In the genomic region with DNA sequence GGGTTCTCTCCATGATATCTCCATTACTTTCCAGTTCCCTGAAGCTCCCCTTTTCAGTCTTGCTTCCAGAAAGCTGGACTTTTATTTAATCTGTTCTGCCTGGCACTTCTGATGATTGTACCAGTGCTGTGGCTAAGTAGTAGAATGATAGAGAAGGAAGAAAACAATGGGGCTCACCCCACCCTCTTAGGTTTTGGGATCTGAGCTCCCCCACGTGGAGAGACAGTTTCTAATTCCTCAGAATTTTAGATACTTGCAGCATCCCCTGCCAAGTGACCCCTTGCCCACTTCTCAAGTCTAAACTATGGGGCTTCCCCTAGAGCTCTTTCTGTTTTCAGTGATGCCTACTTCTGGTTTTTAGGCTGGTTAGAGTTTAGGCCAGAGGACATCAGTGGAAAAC, we compare ENCODE assay signal across 19 cellular contexts.
DNase-seq lines count a peak whose midpoint lies in the region; ATAC-seq, FAIRE-seq and TF ChIP-seq lines count a peak whose summit lies in the region.
"Had no signal": no experiment of that assay in that cellular context is flagged by ENCODE, and none has a peak within 500 bp of the region (broad histone marks: within the 10 kb centered on the region; RNA-seq: fewer than 3 reads in every experiment).

No MANE protein-coding gene starts in this region.

- FAIRE-seq in A549 (lab: Jason Lieb, UNC), result no peak
- FAIRE-seq: colon, small intestine had no signal

- H3K36me3 ChIP-seq in GM23338 (ENCODE audit: insufficient read depth) (no peaks in the 10 kb centered on the region), hepatocyte (replicated peaks; ENCODE audit: insufficient read depth, low read depth) (no peaks in the 10 kb centered on the region)
- H3K36me3 ChIP-seq: ovary, stomach had no signal

- H3K9me3 ChIP-seq in A549 (no peaks in the 10 kb centered on the region), hepatocyte (ENCODE audit: low read depth) (no peaks in the 10 kb centered on the region)
- H3K9me3 ChIP-seq: ovary, stomach had no signal

- H3K27ac ChIP-seq in A549, result peak overlapping the region in 1 of 2 experiments; percentile 32; a peak in 1 of 6 replicates
- no peak overlapping the region for H3K27ac ChIP-seq in GM23338 (ENCODE audit: low read depth)
- no peak overlapping the region for H3K27ac ChIP-seq in VCaP
- no peak overlapping the region for H3K27ac ChIP-seq in hepatocyte
- no peak overlapping the region for H3K27ac ChIP-seq in caudate nucleus (ENCODE audit: low read depth, low read length)
- H3K27ac ChIP-seq: ovary, stomach had no signal

- peaks cover 1% of the 10 kb centered on the region for H3K27me3 Mint-ChIP-seq in GM23338 (ENCODE audit: insufficient read depth, low read depth, poor library complexity)
- H3K27me3 Mint-ChIP-seq: activated naive CD8-positive, alpha-beta T cell had no signal

- H3F3A ChIP-seq in GM23338 (replicated peaks; ENCODE audit: low read depth), result no peaks in the 10 kb centered on the region

- H3K9me2 ChIP-seq in GM23338 (ENCODE audit: insufficient read depth) (no peaks in the 10 kb centered on the region), hepatocyte (replicated peaks; ENCODE audit: insufficient read depth) (no peaks in the 10 kb centered on the region)

- H3K4me1 ChIP-seq in A549 (0 out of 3 replicates have a peak, but pooled peaks cover 6% of the 10 kb centered on the region), GM23338 (ENCODE audit: insufficient read depth) (no peaks in the 10 kb centered on the region), hepatocyte (ENCODE audit: insufficient read depth) (peaks cover 11% of the 10 kb centered on the region)

- TF ChIP-seq CTCF in A549 (IDR thresholded peaks at IDR 0.05), result peak; percentile 38
- peak; percentile 43 to 60 for TF ChIP-seq CTCF in GM23338 (conservative IDR thresholded peaks at IDR 0.05; ENCODE audit: low read depth in 2 of 2)
- TF ChIP-seq CTCF in VCaP (conservative IDR thresholded peaks at IDR 0.05), result 0 out of 2 replicates have a peak, but pooled peaks have one; percentile 18
- TF ChIP-seq CTCF in hepatocyte (IDR thresholded peaks at IDR 0.05; ENCODE audit: poor library complexity), result peak; percentile 23

- H2AFZ ChIP-seq in GM23338, result peak overlapping the region; percentile 54; the same call in 1 of the 2 replicates
- no peak overlapping the region for H2AFZ ChIP-seq in hepatocyte

- H3K4me2 ChIP-seq in A549, result no peak overlapping the region
- H3K4me2 ChIP-seq in GM23338, result no peak overlapping the region
- no peak overlapping the region for H3K4me2 ChIP-seq in hepatocyte

- no peaks in the 10 kb centered on the region for H3K79me2 ChIP-seq in GM23338 (replicated peaks; ENCODE audit: insufficient read depth)
- H3K79me2 ChIP-seq in hepatocyte, result no peaks in the 10 kb centered on the region

- DNase-seq in A549 (ENCODE audit: low read depth in 1 of 2, low spot score in 1 of 2) (peak in 1 of 2 experiments; percentile 9), GM23338 (ENCODE audit: low spot score) (peak; percentile 45), hepatocyte (ENCODE audit: low spot score) (no peak), caudate nucleus (lab: John Stamatoyannopoulos, UW) (no peak), cerebellum (ENCODE audit: low spot score) (no peak), Right ventricle myocardium inferior (ENCODE audit: missing footprints) (no peak), NCI-H524 treated with DMSO at 0.1 percent for 48 hours (lab: John Stamatoyannopoulos, UW) (no peak)
- DNase-seq: DMS153, immature natural killer cell, midbrain, NCI-H1048, NCI-H226, ovary, small intestine, stomach had no signal

- no peak for TF ChIP-seq EP300 in A549 (IDR thresholded peaks at IDR 0.05)

- H4K20me1 ChIP-seq in GM23338 (replicated peaks; ENCODE audit: insufficient read depth) (no peaks in the 10 kb centered on the region), hepatocyte (ENCODE audit: insufficient read depth, poor library complexity, severe bottlenecking) (no peaks in the 10 kb centered on the region)

- H3K4me3 ChIP-seq in A549 (no peak overlapping the region), GM23338 (no peak overlapping the region), hepatocyte (no peak overlapping the region)
- H3K4me3 ChIP-seq: ovary, stomach had no signal

- POLR2A ChIA-PET in A549 (lab: Yijun Ruan, JAX), result no interaction called here

- H3K27me3 ChIP-seq in GM23338 (ENCODE audit: insufficient read depth), result no peaks in the 10 kb centered on the region
- no peaks in the 10 kb centered on the region for H3K27me3 ChIP-seq in hepatocyte
- H3K27me3 ChIP-seq: ovary, stomach had no signal

- H3K4me1 Mint-ChIP-seq in GM23338, result peaks cover 4% of the 10 kb centered on the region; the same call in 2 of the 3 replicates
- H3K4me1 Mint-ChIP-seq: immature natural killer cell had no signal

- intact Hi-C loops in Right ventricle myocardium inferior (cut with DNase I), result loop anchor here (10.0 kb wide), 2 partner anchors 655 to 1055 kb away; no protein-coding TSS in a partner anchor

- no peaks in the 10 kb centered on the region for H3K36me3 Mint-ChIP-seq in GM23338 (ENCODE audit: low read depth)
- H3K36me3 Mint-ChIP-seq: activated naive CD8-positive, alpha-beta T cell; immature natural killer cell had no signal

- CTCF ChIA-PET in A549 (lab: Yijun Ruan, JAX), result interaction anchor here (0.6 to 4.2 kb wide), 4 partner anchors 156 to 525 kb away, joined by 3 to 15 read pairs (median 6); no protein-coding TSS in a partner anchor

- TF ChIP-seq RAD21 in A549 (conservative IDR thresholded peaks at IDR 0.05 in 1 of 2, IDR thresholded peaks at IDR 0.05 in 1 of 2), result peak; percentile 61 to 70; a peak in 4 of 5 replicates

- no peaks in the 10 kb centered on the region; the same call in 2 of the 3 replicates for H3K9me3 Mint-ChIP-seq in GM23338

- ATAC-seq in A549, result peak in 1 of 2 experiments; percentile 57; a peak in 2 of 6 replicates
- ATAC-seq in GM23338, result peak; percentile 43; the same call in 2 of the 3 replicates
- no peak for ATAC-seq in Right ventricle myocardium inferior
- ATAC-seq: esophagus mucosa had no signal

- 0% methylated on average over 1 of the region's 1 CpG for WGBS in A549 (ENCODE audit: missing lambda C conversion rate)
- 18% methylated on average over 1 of the region's 1 CpG for WGBS in hepatocyte (ENCODE audit: low lambda C conversion rate, missing lambda C conversion rate)

- no peak overlapping the region for H3K4me3 Mint-ChIP-seq in GM23338
- H3K4me3 Mint-ChIP-seq: activated naive CD8-positive, alpha-beta T cell; immature natural killer cell had no signal

- no peak for TF ChIP-seq POLR2A in A549 (IDR thresholded peaks at IDR 0.05; ENCODE audit: low read length)

- H3K27ac Mint-ChIP-seq in GM23338, result no peak overlapping the region
- H3K27ac Mint-ChIP-seq: activated naive CD8-positive, alpha-beta T cell; immature natural killer cell had no signal

TF ChIP-seq in A549, 52 proteins besides CTCF, POLR2A, EP300 and RAD21:
- TF ChIP-seq SMC3 (IDR thresholded peaks at IDR 0.05), result peak; percentile 68
- TF ChIP-seq, protein P1, sequence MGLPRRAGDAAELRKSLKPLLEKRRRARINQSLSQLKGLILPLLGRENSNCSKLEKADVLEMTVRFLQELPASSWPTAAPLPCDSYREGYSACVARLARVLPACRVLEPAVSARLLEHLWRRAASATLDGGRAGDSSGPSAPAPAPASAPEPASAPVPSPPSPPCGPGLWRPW (IDR thresholded peaks at IDR 0.05), result no peak
- no peak for TF ChIP-seq HDAC2 (IDR thresholded peaks at IDR 0.05)

TF ChIP-seq in GM23338, 12 proteins besides CTCF, POLR2A, EP300 and RAD21 (continues in another document):
- TF ChIP-seq ZNF331 (CRISPR knock-in tag; IDR thresholded peaks at IDR 0.05; ENCODE audit: low read depth) (no peak), EZH2phosphoT487 (IDR thresholded peaks at IDR 0.05; ENCODE audit: unreplicated experiment) (no peak), ZNF114 (CRISPR knock-in tag; IDR thresholded peaks at IDR 0.05) (no peak)
